Comparison of ENCODE assay signal across 8 cellular contexts in the genomic region with DNA sequence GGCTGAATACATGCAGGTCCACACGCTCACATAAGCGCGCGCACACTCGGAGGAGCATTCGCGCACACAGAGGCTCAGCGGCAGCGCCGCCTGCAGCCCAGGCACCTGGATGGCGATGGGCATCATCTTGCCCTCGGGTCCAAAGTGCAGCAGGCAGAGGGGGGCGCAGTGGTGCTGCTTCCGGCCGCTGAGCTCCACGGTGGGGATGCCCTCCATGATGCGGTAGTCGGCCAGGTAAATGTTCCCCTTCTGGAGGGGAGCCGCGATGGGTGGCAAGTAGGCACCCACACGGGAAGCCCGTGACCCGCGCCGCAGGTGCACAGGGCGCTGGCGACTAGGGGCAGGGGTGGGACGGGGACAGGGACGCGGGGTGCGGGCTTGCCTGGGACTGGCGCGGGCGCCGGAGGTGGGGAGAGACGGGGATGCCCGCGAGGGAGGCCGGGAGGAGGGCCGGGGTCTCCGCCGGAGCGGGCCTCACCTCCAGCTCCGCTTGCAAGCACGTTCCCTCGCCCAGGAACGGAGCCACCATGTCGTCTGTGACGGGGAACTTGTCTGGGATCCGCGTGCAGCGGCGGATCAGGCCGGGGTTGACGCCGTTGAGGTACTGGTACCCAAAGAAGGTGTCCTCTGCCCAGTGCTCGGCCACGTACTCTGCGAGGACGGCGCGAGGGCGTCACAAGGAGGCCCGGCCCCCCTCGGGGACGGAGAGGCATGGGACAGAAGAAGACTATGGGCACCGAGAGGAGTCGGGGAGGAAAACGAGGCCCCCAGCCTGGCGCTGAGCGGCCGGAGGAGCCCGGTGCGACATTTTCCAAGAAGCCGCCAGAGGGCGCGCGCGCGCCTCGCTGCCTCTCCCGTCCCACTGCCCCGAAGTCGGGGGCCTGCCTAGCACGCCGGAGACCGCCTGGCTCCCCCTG.
DNase-seq lines count a peak whose midpoint lies in the region; ATAC-seq and TF ChIP-seq lines count a peak whose summit lies in the region.

No MANE protein-coding gene starts in this region.

- H3K4me1 ChIP-seq in NT2/D1 (ENCODE audit: insufficient read depth, insufficient read length) (no peaks in the 10 kb centered on the region), mucosa of rectum (ENCODE audit: control insufficient read depth in 2 of 2, insufficient read depth in 2 of 2, low read length in 2 of 2) (peaks cover 11 to 14% of the 10 kb centered on the region in 2 donors)

- peak overlapping the region; percentile 74 for H3K9ac ChIP-seq in NT2/D1 (ENCODE audit: insufficient read length, low read depth)
- peak overlapping the region; percentile 64 to 65 for H3K9ac ChIP-seq in mucosa of rectum (ENCODE audit: low read depth in 1 of 2, low read length in 2 of 2)

- H3K9me3 ChIP-seq in NT2/D1 (ENCODE audit: insufficient read depth, low read length) (no peaks in the 10 kb centered on the region; the same call in 1 of the 2 replicates), mucosa of rectum (ENCODE audit: control insufficient read depth in 2 of 2, low read length in 2 of 2) (no peaks in the 10 kb centered on the region)

- no peaks in the 10 kb centered on the region for H3K36me3 ChIP-seq in NT2/D1 (ENCODE audit: insufficient read depth, insufficient read length, low read length)
- H3K36me3 ChIP-seq in mucosa of rectum (ENCODE audit: control insufficient read depth in 2 of 2, insufficient read depth in 2 of 2, low read length in 2 of 2): no peaks in the 10 kb centered on the region

- peak overlapping the region; percentile 7 to 43 for H3K27ac ChIP-seq in mucosa of rectum (ENCODE audit: low read depth in 2 of 2, low read length in 2 of 2)

- DNase-seq in GM10248 (ENCODE audit: extremely low spot score): peak; percentile 92
- DNase-seq in NT2/D1 (ENCODE audit: low read depth, low spot score): peak; percentile 52
- DNase-seq in activated CD8-positive, alpha-beta memory T cell treated with anti-CD3 and anti-CD28 coated beads, Interleukin-2, amount 50 U/mL, for 48 hours: peak; percentile 94
- DNase-seq in erythroblast (lab: John Stamatoyannopoulos, UW): peak; percentile 65 to 81
- DNase-seq in stimulated activated CD8-positive, alpha-beta memory T cell treated with anti-CD3 and anti-CD28 coated beads, Interleukin-4, amount 100 ng/mL, for 24 hours (ENCODE audit: low read depth): peak; percentile 67
- no peak for DNase-seq in cortex of kidney (lab: John Stamatoyannopoulos, UW)

- CTCF ChIA-PET in GM10248 (lab: Yijun Ruan, JAX): interaction anchor here (0.6 to 13.8 kb wide), 15 partner anchors 9 to 286 kb away, joined by 3 to 299 read pairs (median 4); a partner anchor contains a TSS

- TF ChIP-seq CTCF in GM10248 (IDR thresholded peaks at IDR 0.05; ENCODE audit: control extremely low read depth, extremely low read depth, low read depth, missing control alignments): peak; percentile 93

- peak; percentile 40 for TF ChIP-seq POLR2A in erythroblast (IDR thresholded peaks at IDR 0.05; ENCODE audit: low read length)

- peaks cover 37% of the 10 kb centered on the region for H3K27me3 ChIP-seq in NT2/D1 (ENCODE audit: insufficient read depth, insufficient read length)
- peaks cover 6 to 8% of the 10 kb centered on the region in 2 donors for H3K27me3 ChIP-seq in mucosa of rectum (ENCODE audit: control insufficient read depth in 2 of 2, insufficient read depth in 2 of 2, low read length in 2 of 2)

- peak; percentile 67 for ATAC-seq in HG03439 (IDR thresholded peaks at IDR 0.05; ENCODE audit: unreplicated experiment)

- H3K4me3 ChIP-seq in NT2/D1 (ENCODE audit: insufficient read length, low read depth): peak overlapping the region; percentile 83
- H3K4me3 ChIP-seq in mucosa of rectum (ENCODE audit: low read length in 2 of 2): peak overlapping the region; percentile 70

- POLR2A ChIA-PET in GM10248 (lab: Yijun Ruan, JAX): no interaction called here
